In the genomic region with DNA sequence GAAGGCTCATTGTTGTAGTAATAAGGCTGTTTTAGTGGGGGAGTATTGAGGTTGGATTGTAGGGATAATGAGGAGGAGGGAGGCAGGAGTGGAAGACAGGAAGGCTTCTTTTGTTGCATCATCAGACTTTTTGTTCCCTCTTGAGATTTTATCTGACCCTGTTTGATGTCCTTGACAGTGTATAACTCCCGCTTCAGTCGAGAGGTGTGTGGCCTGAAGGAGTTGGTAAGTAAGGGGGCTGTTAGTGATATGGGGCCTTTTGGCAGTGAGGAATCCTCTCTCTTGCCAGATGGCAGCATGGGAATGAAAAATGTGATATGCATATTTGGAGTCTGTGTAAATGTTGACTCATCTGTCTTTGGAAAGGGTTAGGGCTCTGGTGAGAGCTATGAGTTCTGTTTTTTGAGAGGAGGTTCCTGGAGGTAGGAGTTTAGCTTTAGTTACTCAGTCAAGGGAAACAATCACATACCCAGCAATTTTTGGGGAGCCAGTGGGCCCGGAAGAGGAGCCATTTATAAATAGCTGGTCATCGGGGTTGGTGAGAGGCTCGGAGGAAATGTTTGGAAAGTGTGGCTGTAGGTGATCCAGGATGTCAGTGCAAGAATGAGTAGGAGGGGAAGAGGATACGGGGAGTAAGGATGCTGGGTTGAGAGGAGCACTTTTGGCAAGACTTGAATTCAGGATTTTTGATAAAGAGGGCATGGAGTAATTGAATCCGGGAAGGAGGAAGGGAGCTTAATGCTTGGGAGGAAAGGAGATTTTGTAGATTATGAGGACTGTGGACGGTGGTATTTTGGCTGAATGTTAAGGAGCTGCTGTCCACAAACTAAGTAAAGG, we compare ENCODE assay signal across 12 cellular contexts.
DNase-seq lines count a peak whose midpoint lies in the region; ATAC-seq, FAIRE-seq and TF ChIP-seq lines count a peak whose summit lies in the region.
"Had no signal": no experiment of that assay in that cellular context is flagged by ENCODE, and none has a peak within 500 bp of the region (broad histone marks: within the 10 kb centered on the region; RNA-seq: fewer than 3 reads in every experiment).

No MANE protein-coding gene starts in this region.

- no peaks in the 10 kb centered on the region for H3K9me3 ChIP-seq in body of pancreas
- H3K9me3 ChIP-seq in small intestine (ENCODE audit: control insufficient read depth, low read depth), result no peaks in the 10 kb centered on the region

- POLR2A ChIA-PET in BJ (lab: Charles Lee), result no interaction called here

- WGBS in body of pancreas, 2 donors, result 44 to 47% methylated on average over 8 of the region's 8 CpGs
- 67 to 91% (median 78%) methylated on average over 8 of the region's 8 CpGs for WGBS in small intestine, 3 donors

- CTCF ChIA-PET in BJ (lab: Yijun Ruan, JAX), result interaction anchor here (1.1 kb wide), 1 partner anchor 13 kb away, joined by 4 read pairs; no protein-coding TSS in a partner anchor

- H3K4me1 ChIP-seq in body of pancreas, result peaks cover 52% of the 10 kb centered on the region
- H3K4me1 ChIP-seq in small intestine (ENCODE audit: control insufficient read depth in 2 of 2, insufficient read depth in 1 of 2, low read depth in 1 of 2, low read length in 1 of 2), result no peaks in the 10 kb centered on the region

- peak overlapping the region in 2 of 4 donors; percentile 29 to 53 for H3K27ac ChIP-seq in body of pancreas
- H3K27ac ChIP-seq in small intestine (ENCODE audit: low read depth in 1 of 2, low read length in 1 of 2), result no peak overlapping the region

- intact Hi-C loops in body of pancreas (cut with DNase I), result no loop called here

- no peak for FAIRE-seq in small intestine (lab: Jason Lieb, UNC)

- H3K4me3 ChIP-seq in BJ (ENCODE audit: low read depth, low read length) (no peak overlapping the region), body of pancreas (no peak overlapping the region), small intestine (ENCODE audit: low read depth in 1 of 2, low read length in 2 of 2) (no peak overlapping the region)

- no peaks in the 10 kb centered on the region for H3K36me3 ChIP-seq in BJ (ENCODE audit: control insufficient read depth, insufficient read depth, low read length)
- H3K36me3 ChIP-seq in body of pancreas (replicated peaks in 1 of 2; ENCODE audit: insufficient read depth in 1 of 2, low read depth in 2 of 2), result no peaks in the 10 kb centered on the region
- no peaks in the 10 kb centered on the region for H3K36me3 ChIP-seq in small intestine (ENCODE audit: control insufficient read depth in 2 of 2, insufficient read depth in 2 of 2, low read length in 2 of 2)

- TF ChIP-seq CTCF in BJ (IDR thresholded peaks at IDR 0.05; ENCODE audit: insufficient read depth, low read depth, low read length), result no peak
- TF ChIP-seq CTCF in body of pancreas (IDR thresholded peaks at IDR 0.05), result no peak

- H3K27me3 ChIP-seq in BJ (ENCODE audit: control insufficient read depth, insufficient read depth, low read length) (peaks cover 4% of the 10 kb centered on the region), body of pancreas (no peaks in the 10 kb centered on the region), small intestine (ENCODE audit: control insufficient read depth in 2 of 2, insufficient read depth in 2 of 2, low read length in 2 of 2) (peaks cover 0 to 13% of the 10 kb centered on the region in 2 donors)

- TF ChIP-seq POLR2A in body of pancreas (IDR thresholded peaks at IDR 0.05), result no peak

- peak; percentile 1 for DNase-seq in BJ (ENCODE audit: low read depth)
- DNase-seq in HT1080 (ENCODE audit: low read depth), result peak; percentile 66
- DNase-seq in body of pancreas, result peak in 3 of 4 donors; percentile 15 to 34 (median 24)
- DNase-seq in kidney glomerular epithelial cell (lab: John Stamatoyannopoulos, UW), result peak; percentile 2
- no peak for DNase-seq in small intestine
- no peak for DNase-seq in midbrain (lab: John Stamatoyannopoulos, UW)
- DNase-seq in T1000 (lab: John Stamatoyannopoulos, UW), result no peak
- DNase-seq: activated CD4-positive, alpha-beta T cell treated with anti-CD3 and anti-CD28 coated beads for 48 hours; NCI-H1436; NCI-H774 had no signal

- ATAC-seq in body of pancreas (peak; percentile 77), GM21619 (IDR thresholded peaks at IDR 0.05; ENCODE audit: unreplicated experiment) (no peak)
- ATAC-seq: esophagus mucosa had no signal

Comparison
In these comparisons a context has a peak if more than half of its experiments do, and no peak if none do; other contexts are left out.
1. DNase-seq: peak in BJ (single experiment), HT1080 (single experiment), body of pancreas (3 of 4) and kidney glomerular epithelial cell (single experiment); none in small intestine (single experiment), midbrain (single experiment) and T1000 (single experiment).